Comparison of ENCODE assay signal across 1 cellular context in genomic region chr18:23967321-23968089, GRCh38.
TF ChIP-seq lines count a peak whose summit lies in the region.

No MANE protein-coding gene starts in this region.

TF ChIP-seq in SK-N-SH, 30 proteins besides CTCF, POLR2A, EP300 and RAD21 (continued from another document):
- no peak for TF ChIP-seq REST (IDR thresholded peaks at IDR 0.05; ENCODE audit: low read depth, low read length)
